10 cellular contexts compared by ENCODE assay signal in the genomic region with DNA sequence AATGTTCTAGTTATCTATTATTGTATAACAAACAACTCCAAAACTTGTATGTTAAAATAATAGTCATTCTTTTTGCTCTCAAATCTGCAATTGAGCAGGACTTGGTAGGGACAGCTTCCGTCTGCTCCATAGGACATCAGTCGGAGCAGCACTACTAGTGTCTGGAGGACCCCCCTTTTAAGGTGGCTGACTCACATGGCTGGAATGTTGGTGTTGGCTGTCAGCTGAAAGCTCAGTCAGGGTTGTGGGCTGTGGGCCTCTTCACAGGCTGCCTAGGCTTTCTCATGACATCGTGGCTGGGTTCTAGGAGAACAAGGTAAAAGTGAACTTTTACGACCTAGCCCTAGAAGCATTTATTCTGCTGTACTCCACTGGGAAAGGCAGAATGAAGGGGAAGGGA.
DNase-seq lines count a peak whose midpoint lies in the region; ATAC-seq and TF ChIP-seq lines count a peak whose summit lies in the region.
"Had no signal": no experiment of that assay in that cellular context is flagged by ENCODE, and none has a peak within 500 bp of the region (broad histone marks: within the 10 kb centered on the region; RNA-seq: fewer than 3 reads in every experiment).

No MANE protein-coding gene starts in this region.

- peaks cover 40% of the 10 kb centered on the region for H3K4me1 ChIP-seq in HUES6 (ENCODE audit: control insufficient read depth, insufficient read depth, low read length)

- no peaks in the 10 kb centered on the region for H3K36me3 ChIP-seq in HUES6 (ENCODE audit: control insufficient read depth, insufficient read depth, low read length)

- peak overlapping the region; percentile 35 for H3K9ac ChIP-seq in HUES6 (ENCODE audit: low read length)

- peak overlapping the region; percentile 20; the same call in 1 of the 2 replicates for H3K27ac ChIP-seq in HUES6 (ENCODE audit: low read depth, low read length)

- TF ChIP-seq CTCF in astrocyte of the spinal cord (IDR thresholded peaks at IDR 0.05; ENCODE audit: low read depth, low read length) (no peak), omental fat pad (IDR thresholded peaks at IDR 0.05) (no peak)

- in situ Hi-C loops in ACHN (cut with HindIII; ENCODE audit: low pct_ligation_motif_present, low pct_unique_long_range_greater_than_20kb, low sequenced_read_pairs) (no loop called here), astrocyte of the spinal cord (cut with HindIII; ENCODE audit: low sequenced_read_pairs) (no loop called here)

- DNase-seq in ACHN = peak; percentile 70
- peak; percentile 90 for DNase-seq in astrocyte of the spinal cord (ENCODE audit: low read depth, low spot score)
- peak; percentile 99 for DNase-seq in islet precursor cell
- no peak for DNase-seq in omental fat pad (ENCODE audit: low spot score)
- DNase-seq in RPMI8226 = no peak
- DNase-seq in activated effector memory CD4-positive, alpha-beta T cell treated with Interleukin-2 at 50 U/mL for 16 hours = no peak
- DNase-seq: activated CD4-positive, alpha-beta T cell treated with anti-CD3 and anti-CD28 coated beads, Interleukin-2, amount 10 ng/mL, durations not matched to agents 7 days and 5 days had no signal

- H3K27me3 ChIP-seq in HUES6 (ENCODE audit: control insufficient read depth, insufficient read depth, low read length) = no peaks in the 10 kb centered on the region

- no peaks in the 10 kb centered on the region for H3K9me3 ChIP-seq in HUES6 (ENCODE audit: control insufficient read depth, insufficient read depth, low read depth, low read length)

- ATAC-seq in omental fat pad (ENCODE audit: low FRiP score) (no peak), GM21737 (IDR thresholded peaks at IDR 0.05; ENCODE audit: unreplicated experiment) (no peak)
- ATAC-seq: left lobe of liver had no signal

- no peak overlapping the region for H3K4me3 ChIP-seq in HUES6 (ENCODE audit: low read depth, low read length)
- no peak overlapping the region for H3K4me3 ChIP-seq in astrocyte of the spinal cord (ENCODE audit: low read depth, low read length)

Comparison
In these comparisons a context has a peak if more than half of its experiments do, and no peak if none do; other contexts are left out.
1. DNase-seq: peak in ACHN (single experiment), astrocyte of the spinal cord (single experiment) and islet precursor cell (single experiment); none in omental fat pad (single experiment), RPMI8226 (single experiment) and activated effector memory CD4-positive, alpha-beta T cell treated with Interleukin-2 at 50 U/mL for 16 hours (single experiment).